15 cellular contexts compared by ENCODE assay signal in genomic region chr17:3539881-3540540, GRCh38. TPM values are rescaled to one million over a fixed set of nuclear protein-coding genes. Genes with fewer than 3 reads are reported as not detected.
"Had no signal": no experiment of that assay in that cellular context is flagged by ENCODE, and none has a peak within 500 bp of the region (broad histone marks: within the 10 kb centered on the region; RNA-seq: fewer than 3 reads in every experiment).

No MANE protein-coding gene starts in this region.

- H3K4me3 Mint-ChIP-seq: activated naive CD8-positive, alpha-beta T cell; activated T-cell treated with anti-CD3 and anti-CD28 coated beads, Interleukin-2, amount 50 U/mL, for 4 hours; neural crest cell; stimulated activated memory B cell treated with anti-CD40 and anti-IgM and Interleukin-4, amounts not matched to agents 10 μg/mL and 1 μg/mL and 100 μg/mL, for 72 hours had no signal

- H3K36me3 Mint-ChIP-seq: activated naive CD8-positive, alpha-beta T cell had no signal

- H3K27ac Mint-ChIP-seq: activated naive CD8-positive, alpha-beta T cell; stimulated activated memory B cell treated with anti-CD40 and anti-IgM and Interleukin-4, amounts not matched to agents 10 μg/mL and 1 μg/mL and 100 μg/mL, for 72 hours had no signal

- H3K27ac ChIP-seq: brain microvascular endothelial cell, gastroesophageal sphincter, ovary had no signal

- DNase-seq: activated CD4-positive, alpha-beta T cell treated with anti-CD3 and anti-CD28 coated beads, Interleukin-2, amount 50 U/mL, for 48 hours; activated gamma-delta T cell; activated T-cell treated with anti-CD3 and anti-CD28 coated beads, Interleukin-2, amount 50 U/mL, for 4 hours; brain microvascular endothelial cell; cerebellar nuclear complex; dermis blood vessel endothelial cell; erythroblast; midbrain; ovary; stimulated activated CD4-positive, alpha-beta T cell treated with anti-CD3 and anti-CD28 coated beads, Interleukin-12 subunit alpha, Interleukin-12 subunit beta, amount 100 ng/mL, for 4 hours had no signal

- H3K27me3 ChIP-seq: brain microvascular endothelial cell, ovary had no signal

- H3K36me3 ChIP-seq: brain microvascular endothelial cell, gastroesophageal sphincter, ovary had no signal

- H3K9me3 Mint-ChIP-seq: activated T-cell treated with anti-CD3 and anti-CD28 coated beads, Interleukin-2, amount 50 U/mL, for 4 hours; neural crest cell; stimulated activated memory B cell treated with anti-CD40 and anti-IgM and Interleukin-4, amounts not matched to agents 10 μg/mL and 1 μg/mL and 100 μg/mL, for 72 hours had no signal

- ATAC-seq: activated T-cell treated with anti-CD3 and anti-CD28 coated beads, Interleukin-2, amount 50 U/mL, for 4 hours; gastroesophageal sphincter; stimulated activated memory B cell treated with anti-CD40 and anti-IgM and Interleukin-4, amounts not matched to agents 10 μg/mL and 1 μg/mL and 100 μg/mL, for 72 hours had no signal

- H3K9me3 ChIP-seq: gastroesophageal sphincter, ovary had no signal

- H3K27me3 Mint-ChIP-seq: stimulated activated memory B cell treated with anti-CD40 and anti-IgM and Interleukin-4, amounts not matched to agents 10 μg/mL and 1 μg/mL and 100 μg/mL, for 72 hours had no signal

- H3K4me3 ChIP-seq: gastroesophageal sphincter, lung, ovary had no signal

RNA-seq across cellular contexts. Expression of gene TRPV3, which starts 17.6 kb away (rescaled TPM):
- total RNA-seq: dermis blood vessel endothelial cell had no signal
